Comparison of ENCODE assay signal across 18 cellular contexts in the genomic region with DNA sequence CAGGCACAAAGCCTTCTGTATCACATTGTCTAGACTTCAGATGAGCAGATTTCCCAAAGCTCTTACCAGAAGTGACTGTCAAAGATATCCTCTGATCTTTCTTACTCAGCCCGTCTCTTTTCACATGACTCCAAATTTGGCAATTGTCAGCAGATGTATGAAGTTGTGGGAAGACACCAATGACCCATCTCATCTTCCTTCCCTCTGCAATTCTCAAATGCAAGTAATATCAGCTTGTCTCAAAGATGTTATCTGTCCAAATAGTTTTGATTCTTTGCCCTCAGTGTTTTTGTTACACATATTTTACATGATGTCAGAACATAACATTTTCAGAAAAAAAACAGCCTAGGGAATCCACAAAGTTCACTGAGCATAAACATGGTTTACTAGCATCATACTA. TPM values are rescaled to one million over a fixed set of nuclear protein-coding genes. Genes with fewer than 3 reads are reported as not detected.
DNase-seq lines count a peak whose midpoint lies in the region; ATAC-seq and TF ChIP-seq lines count a peak whose summit lies in the region.
"Had no signal": no experiment of that assay in that cellular context is flagged by ENCODE, and none has a peak within 500 bp of the region (broad histone marks: within the 10 kb centered on the region; RNA-seq: fewer than 3 reads in every experiment).

No MANE protein-coding gene starts in this region.

- no peak overlapping the region for H3K4me3 Mint-ChIP-seq in Calu3 (ENCODE audit: low read depth, unreplicated experiment)

- no peak for TF ChIP-seq CTCF in fibroblast of the aortic adventitia (IDR thresholded peaks at IDR 0.05; ENCODE audit: insufficient read depth, low read length)
- TF ChIP-seq CTCF in Calu3 (IDR thresholded peaks at IDR 0.05; ENCODE audit: unreplicated experiment), result no peak

- BruUV-seq in Calu3 (replicated peaks; lab: Mats Ljungman, UMichigan), result no TSS peak

- no peaks in the 10 kb centered on the region for H3K9me3 ChIP-seq in skeletal muscle satellite cell (replicated peaks; ENCODE audit: low read length)
- H3K9me3 ChIP-seq: colonic mucosa had no signal

- intact Hi-C loops in Calu3 (cut with micrococcal nuclease; ENCODE audit: unreplicated experiment), result no loop called here

- H3K9ac ChIP-seq in skeletal muscle satellite cell (ENCODE audit: low read depth, low read length), result no peak overlapping the region

- no peak overlapping the region for H3K27ac Mint-ChIP-seq in Calu3 (ENCODE audit: unreplicated experiment)

- H3K4me1 Mint-ChIP-seq in Calu3 (ENCODE audit: low read depth, unreplicated experiment), result peaks cover 32% of the 10 kb centered on the region

- H3K9me3 Mint-ChIP-seq in Calu3 (ENCODE audit: low read depth, unreplicated experiment), result peaks cover 4% of the 10 kb centered on the region

- no peaks in the 10 kb centered on the region for H3K27me3 ChIP-seq in skeletal muscle satellite cell (ENCODE audit: control insufficient read depth, insufficient read depth, low read length)
- H3K27me3 ChIP-seq: colonic mucosa had no signal

- no peaks in the 10 kb centered on the region for H3K36me3 ChIP-seq in skeletal muscle satellite cell (ENCODE audit: insufficient read depth, low read length)
- H3K36me3 ChIP-seq: colonic mucosa had no signal

- no peak overlapping the region for H3K4me3 ChIP-seq in fibroblast of the aortic adventitia (ENCODE audit: low read depth, low read length)
- no peak overlapping the region for H3K4me3 ChIP-seq in skeletal muscle satellite cell (ENCODE audit: low read length)
- H3K4me3 ChIP-seq: colonic mucosa had no signal

- ATAC-seq in SK-N-SH treated with all-trans-retinoic acid at 6 μM for 48 hours, result peak; percentile 75
- no peak for ATAC-seq in HG03097 (IDR thresholded peaks at IDR 0.05; ENCODE audit: low FRiP score, unreplicated experiment)
- ATAC-seq: HepG2, Panc1 had no signal

- H3K27me3 Mint-ChIP-seq in Calu3 (ENCODE audit: unreplicated experiment), result no peaks in the 10 kb centered on the region

- CTCF ChIA-PET in Calu3 (lab: Charles Lee), result no interaction called here

- DNase-seq in EL (peak; percentile 84), fibroblast of the aortic adventitia (ENCODE audit: low read depth) (peak; percentile 36), Calu3 (no peak), activated T-cell treated with anti-CD3 and anti-CD28 coated beads for 4 hours (no peak), pons (ENCODE audit: low spot score) (no peak)
- DNase-seq: activated CD8-positive, alpha-beta memory T cell treated with anti-CD3 and anti-CD28 coated beads for 24 hours; colonic mucosa; DND-41; hippocampal formation; left cardiac atrium; NCI-H2081; NCI-H69; stimulated activated CD4-positive, alpha-beta T cell treated with anti-CD3 and anti-CD28 coated beads, Interleukin-15, amount 100 ng/mL, for 24 hours had no signal

- peak overlapping the region; percentile 48 for H3K4me2 ChIP-seq in skeletal muscle satellite cell (ENCODE audit: low read length)

- H3K36me3 Mint-ChIP-seq in Calu3 (ENCODE audit: insufficient read depth, unreplicated experiment), result no peaks in the 10 kb centered on the region

- peaks cover 23% of the 10 kb centered on the region for H3K4me1 ChIP-seq in skeletal muscle satellite cell (ENCODE audit: control insufficient read depth, insufficient read depth, low read length)
- H3K4me1 ChIP-seq: colonic mucosa had no signal

TF ChIP-seq in SK-N-SH treated with all-trans-retinoic acid at 6 μM for 48 hours, 23 proteins besides CTCF, POLR2A, EP300 and RAD21:
- no peak for TF ChIP-seq SNAI2 (CRISPR knock-in tag; IDR thresholded peaks at IDR 0.05)
- no peak for TF ChIP-seq PPARA (CRISPR knock-in tag; IDR thresholded peaks at IDR 0.05; ENCODE audit: borderline replicate concordance)
- TF ChIP-seq OSR1 (CRISPR knock-in tag; IDR thresholded peaks at IDR 0.05), result no peak
- TF ChIP-seq, protein P1, sequence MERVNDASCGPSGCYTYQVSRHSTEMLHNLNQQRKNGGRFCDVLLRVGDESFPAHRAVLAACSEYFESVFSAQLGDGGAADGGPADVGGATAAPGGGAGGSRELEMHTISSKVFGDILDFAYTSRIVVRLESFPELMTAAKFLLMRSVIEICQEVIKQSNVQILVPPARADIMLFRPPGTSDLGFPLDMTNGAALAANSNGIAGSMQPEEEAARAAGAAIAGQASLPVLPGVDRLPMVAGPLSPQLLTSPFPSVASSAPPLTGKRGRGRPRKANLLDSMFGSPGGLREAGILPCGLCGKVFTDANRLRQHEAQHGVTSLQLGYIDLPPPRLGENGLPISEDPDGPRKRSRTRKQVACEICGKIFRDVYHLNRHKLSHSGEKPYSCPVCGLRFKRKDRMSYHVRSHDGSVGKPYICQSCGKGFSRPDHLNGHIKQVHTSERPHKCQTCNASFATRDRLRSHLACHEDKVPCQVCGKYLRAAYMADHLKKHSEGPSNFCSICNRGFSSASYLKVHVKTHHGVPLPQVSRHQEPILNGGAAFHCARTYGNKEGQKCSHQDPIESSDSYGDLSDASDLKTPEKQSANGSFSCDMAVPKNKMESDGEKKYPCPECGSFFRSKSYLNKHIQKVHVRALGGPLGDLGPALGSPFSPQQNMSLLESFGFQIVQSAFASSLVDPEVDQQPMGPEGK (CRISPR knock-in tag; IDR thresholded peaks at IDR 0.05; ENCODE audit: borderline replicate concordance), result no peak
- TF ChIP-seq ISL1 (CRISPR knock-in tag; IDR thresholded peaks at IDR 0.05), result no peak
- TF ChIP-seq GLIS3 (CRISPR knock-in tag; IDR thresholded peaks at IDR 0.05), result no peak
- no peak for TF ChIP-seq ARNTL (CRISPR knock-in tag; IDR thresholded peaks at IDR 0.05; ENCODE audit: borderline replicate concordance, low read depth)
- TF ChIP-seq ZNF565 (CRISPR knock-in tag; conservative IDR thresholded peaks at IDR 0.05; ENCODE audit: low read depth), result no peak

RNA-seq across cellular contexts. Expression of gene RGS2, which starts 45.1 kb away (rescaled TPM):
- 61.5 and 86.1 TPM in 2 replicates for total RNA-seq in fibroblast of the aortic adventitia (ENCODE audit: low replicate concordance)
- 8.4 and 14.4 TPM in 2 replicates for total RNA-seq in skeletal muscle satellite cell (2012; rRNA removed)
- total RNA-seq in Calu3 (2022), result 46.9 and 93.2 TPM in 2 replicates

Comparison
In these comparisons a context has a peak if more than half of its experiments do, and no peak if none do; other contexts are left out.
1. DNase-seq: peak in EL (single experiment) and fibroblast of the aortic adventitia (single experiment); none in Calu3 (single experiment), activated T-cell treated with anti-CD3 and anti-CD28 coated beads for 4 hours (single experiment) and pons (single experiment).